ENCODE assay signal across 37 cellular contexts in genomic region chrY:9320996-9321395, GRCh38. TPM values are rescaled to one million over a fixed set of nuclear protein-coding genes. Genes with fewer than 3 reads are reported as not detected.
"Had no signal": no experiment of that assay in that cellular context is flagged by ENCODE, and none has a peak within 500 bp of the region (broad histone marks: within the 10 kb centered on the region; RNA-seq: fewer than 3 reads in every experiment).

No MANE protein-coding gene starts in this region.

- DNase-seq: Karpas-422, NCI-H1048, NCI-H1092 treated with DMSO at 0.1 percent for 48 hours, NCI-H1105 treated with DMSO at 0.1 percent for 48 hours, NCI-H1417, NCI-H1436, NCI-H146, NCI-H1694, NCI-H187, NCI-H1930, NCI-H2029 treated with DMSO at 0.1 percent for 48 hours, NCI-H2081 treated with DMSO at 0.1 percent for 48 hours, NCI-H2107, NCI-H2171, NCI-H226, NCI-H446 treated with DMSO at 0.1 percent for 48 hours, NCI-H510A, NCI-H524, NCI-H526, NCI-H69, NCI-H748 treated with DMSO at 0.1 percent for 48 hours, NCI-H82, PC-9, SHP77, SIG-M5, T-cell had no signal

- H3K27ac ChIP-seq: PC-9, RWPE1, SK-N-MC had no signal

- H3K4me3 ChIP-seq: PC-9, SK-N-MC had no signal

- ATAC-seq: Panc1, Right ventricle myocardium inferior, SK-N-SH treated with all-trans-retinoic acid at 6 μM for 48 hours, T-cell had no signal

RNA-seq across cellular contexts. Expression of gene TSPY4, which starts 16.3 kb away (rescaled TPM):
- total RNA-seq: LHCN-M2; MCF 10A; OCI-LY7; PC-9; Right ventricle myocardium inferior; RPMI7951; SK-MEL-5; T-cell; T-helper 1 cell treated with Interleukin-12 subunit alpha and Interleukin-12 subunit beta and Interleukin-4 antibody, amounts not matched to agents 30 ng/mL and 1 ng/mL, for 36 hours had no signal

RNA-seq across cellular contexts. Expression of gene TSPY8, which starts 36.6 kb away (rescaled TPM):
- total RNA-seq: LHCN-M2; MCF 10A; OCI-LY7; PC-9; Right ventricle myocardium inferior; RPMI7951; SK-MEL-5; T-cell; T-helper 1 cell treated with Interleukin-12 subunit alpha and Interleukin-12 subunit beta and Interleukin-4 antibody, amounts not matched to agents 30 ng/mL and 1 ng/mL, for 36 hours had no signal
